Comparison of ENCODE assay signal across 8 cellular contexts in genomic region chr6:85640806-85641205, GRCh38. TPM values are rescaled to one million over a fixed set of nuclear protein-coding genes. Genes with fewer than 3 reads are reported as not detected.
A peak's percentile ranks its signal among the peaks of the same experiment; 100 is the strongest.
DNase-seq lines count a peak whose midpoint lies in the region; ATAC-seq, FAIRE-seq and TF ChIP-seq lines count a peak whose summit lies in the region.

No MANE protein-coding gene starts in this region.

- H3K4me1 Mint-ChIP-seq in activated CD8-positive, alpha-beta memory T cell treated with anti-CD3 and anti-CD28 coated beads, Interleukin-2, amount 10 ng/mL, durations not matched to agents 7 days and 5 days: peaks cover 56% of the 10 kb centered on the region

- FAIRE-seq in kidney (lab: Jason Lieb, UNC): no peak

- H3K27me3 Mint-ChIP-seq in activated CD8-positive, alpha-beta memory T cell treated with anti-CD3 and anti-CD28 coated beads, Interleukin-2, amount 10 ng/mL, durations not matched to agents 7 days and 5 days: no peaks in the 10 kb centered on the region

- H3K4me3 Mint-ChIP-seq in activated CD8-positive, alpha-beta memory T cell treated with anti-CD3 and anti-CD28 coated beads, Interleukin-2, amount 10 ng/mL, durations not matched to agents 7 days and 5 days: peak overlapping the region; percentile 92

- DNase-seq in activated CD8-positive, alpha-beta memory T cell treated with anti-CD3 and anti-CD28 coated beads, Interleukin-2, amount 10 ng/mL, durations not matched to agents 7 days and 5 days: no peak
- no peak for DNase-seq in activated CD8-positive, alpha-beta memory T cell treated with anti-CD3 and anti-CD28 coated beads, Interleukin-2, amount 50 U/mL, for 4 hours
- DNase-seq in activated naive CD4-positive, alpha-beta T cell treated with anti-CD3 and anti-CD28 coated beads, Interleukin-2, amount 50 U/mL, for 72 hours (ENCODE audit: low spot score in 2 of 2): no peak
- DNase-seq in kidney: no peak
- no peak for DNase-seq in hypothalamus (lab: John Stamatoyannopoulos, UW)
- DNase-seq in central memory CD4-positive, alpha-beta T cell: no peak

- 53% methylated on average over 3 of the region's 3 CpGs for WGBS in thymus

- intact Hi-C loops in kidney (cut with DNase I): no loop called here

- no peaks in the 10 kb centered on the region for H3K27me3 ChIP-seq in thymus (ENCODE audit: control insufficient read depth, insufficient read depth)

- peaks cover 8 to 17% of the 10 kb centered on the region in 2 donors for H3K4me1 ChIP-seq in kidney (ENCODE audit: control insufficient read depth in 1 of 2, insufficient read depth in 1 of 2, low read depth in 1 of 2, low read length in 2 of 2)
- peaks cover 11% of the 10 kb centered on the region for H3K4me1 ChIP-seq in thymus (ENCODE audit: control insufficient read depth, insufficient read depth, low read length)

- H3K27ac Mint-ChIP-seq in activated CD8-positive, alpha-beta memory T cell treated with anti-CD3 and anti-CD28 coated beads, Interleukin-2, amount 10 ng/mL, durations not matched to agents 7 days and 5 days: peak overlapping the region; percentile 93
- H3K27ac Mint-ChIP-seq in activated naive CD4-positive, alpha-beta T cell treated with anti-CD3 and anti-CD28 coated beads, Interleukin-2, amount 50 U/mL, for 72 hours: peak overlapping the region; percentile 66 to 100

- H3K27ac ChIP-seq in kidney (ENCODE audit: low read depth in 2 of 2, low read length in 2 of 2) (no peak overlapping the region), thymus (ENCODE audit: low read depth) (no peak overlapping the region)

- no peak for TF ChIP-seq CTCF in kidney (IDR thresholded peaks at IDR 0.05; ENCODE audit: borderline replicate concordance, extremely low read depth, insufficient read depth)

- peaks cover 51% of the 10 kb centered on the region for H3K36me3 Mint-ChIP-seq in activated CD8-positive, alpha-beta memory T cell treated with anti-CD3 and anti-CD28 coated beads, Interleukin-2, amount 10 ng/mL, durations not matched to agents 7 days and 5 days
- peaks cover 57 to 64% of the 10 kb centered on the region in 2 donors for H3K36me3 Mint-ChIP-seq in activated naive CD4-positive, alpha-beta T cell treated with anti-CD3 and anti-CD28 coated beads, Interleukin-2, amount 50 U/mL, for 72 hours

- no peaks in the 10 kb centered on the region for H3K9me3 Mint-ChIP-seq in activated CD8-positive, alpha-beta memory T cell treated with anti-CD3 and anti-CD28 coated beads, Interleukin-2, amount 10 ng/mL, durations not matched to agents 7 days and 5 days (ENCODE audit: low read depth)
- H3K9me3 Mint-ChIP-seq in activated naive CD4-positive, alpha-beta T cell treated with anti-CD3 and anti-CD28 coated beads, Interleukin-2, amount 50 U/mL, for 72 hours: peaks cover 0 to 7% of the 10 kb centered on the region in 2 donors

- H3K9me3 ChIP-seq in kidney (ENCODE audit: control insufficient read depth in 1 of 2, low read length in 2 of 2): no peaks in the 10 kb centered on the region
- H3K9me3 ChIP-seq in thymus (ENCODE audit: control insufficient read depth): no peaks in the 10 kb centered on the region

- H3K36me3 ChIP-seq in kidney (ENCODE audit: control insufficient read depth in 1 of 2, insufficient read depth in 2 of 2, low read length in 2 of 2) (peaks cover 11 to 31% of the 10 kb centered on the region in 2 donors), thymus (ENCODE audit: control insufficient read depth, insufficient read depth) (peaks cover 13% of the 10 kb centered on the region)

- H3K9ac ChIP-seq in kidney (ENCODE audit: low read length in 2 of 2): peak overlapping the region in 1 of 2 donors; percentile 0

- no peak for ATAC-seq in activated CD8-positive, alpha-beta memory T cell treated with anti-CD3 and anti-CD28 coated beads, Interleukin-2, amount 10 ng/mL, durations not matched to agents 7 days and 5 days
- no peak for ATAC-seq in activated naive CD4-positive, alpha-beta T cell treated with anti-CD3 and anti-CD28 coated beads, Interleukin-2, amount 50 U/mL, for 72 hours
- no peak for ATAC-seq in HG03025 (IDR thresholded peaks at IDR 0.05; ENCODE audit: low FRiP score, unreplicated experiment)

- H3K4me3 ChIP-seq in kidney (ENCODE audit: low read length in 2 of 2) (peak overlapping the region; percentile 13 to 87), thymus (ENCODE audit: low read length) (peak overlapping the region; percentile 98)

- CTCF ChIA-PET in activated CD8-positive, alpha-beta memory T cell treated with anti-CD3 and anti-CD28 coated beads, Interleukin-2, amount 10 ng/mL, durations not matched to agents 7 days and 5 days (lab: Charles Lee): interaction anchor here (0.8 to 7.5 kb wide), 3 partner anchors 10 to 36 kb away, joined by 3 to 75 read pairs (median 17); no protein-coding TSS in a partner anchor

RNA-seq across cellular contexts. Expression of gene SYNCRIP, which starts 1.9 kb away (rescaled TPM):
- total RNA-seq in activated CD8-positive, alpha-beta memory T cell treated with anti-CD3 and anti-CD28 coated beads, Interleukin-2, amount 10 ng/mL, durations not matched to agents 7 days and 5 days: 100 to 1,000 TPM; 105 to 146 TPM
- 100 to 1,000 TPM in 1 of 2 donors, 10 to 100 TPM in 1; 78.3 to 147 TPM for total RNA-seq in activated naive CD4-positive, alpha-beta T cell treated with anti-CD3 and anti-CD28 coated beads, Interleukin-2, amount 50 U/mL, for 72 hours
- total RNA-seq in kidney: 109 TPM
- 26.5 TPM for polyA plus RNA-seq in kidney (ENCODE audit: insufficient read depth, low read depth, low replicate concordance)
- polyA plus RNA-seq in thymus: 50.6 TPM

RNA-seq across cellular contexts. Expression of gene SNX14, which starts 47.1 kb away (rescaled TPM):
- 10 to 100 TPM; 62.8 to 67.3 TPM for total RNA-seq in activated CD8-positive, alpha-beta memory T cell treated with anti-CD3 and anti-CD28 coated beads, Interleukin-2, amount 10 ng/mL, durations not matched to agents 7 days and 5 days
- total RNA-seq in activated naive CD4-positive, alpha-beta T cell treated with anti-CD3 and anti-CD28 coated beads, Interleukin-2, amount 50 U/mL, for 72 hours: 10 to 100 TPM; 53.6 to 54.8 TPM
- 100 TPM for total RNA-seq in kidney
- 125 TPM for polyA plus RNA-seq in kidney (ENCODE audit: insufficient read depth, low read depth, low replicate concordance)
- polyA plus RNA-seq in thymus: 207 TPM
